12 cellular contexts compared by ENCODE assay signal in the genomic region with DNA sequence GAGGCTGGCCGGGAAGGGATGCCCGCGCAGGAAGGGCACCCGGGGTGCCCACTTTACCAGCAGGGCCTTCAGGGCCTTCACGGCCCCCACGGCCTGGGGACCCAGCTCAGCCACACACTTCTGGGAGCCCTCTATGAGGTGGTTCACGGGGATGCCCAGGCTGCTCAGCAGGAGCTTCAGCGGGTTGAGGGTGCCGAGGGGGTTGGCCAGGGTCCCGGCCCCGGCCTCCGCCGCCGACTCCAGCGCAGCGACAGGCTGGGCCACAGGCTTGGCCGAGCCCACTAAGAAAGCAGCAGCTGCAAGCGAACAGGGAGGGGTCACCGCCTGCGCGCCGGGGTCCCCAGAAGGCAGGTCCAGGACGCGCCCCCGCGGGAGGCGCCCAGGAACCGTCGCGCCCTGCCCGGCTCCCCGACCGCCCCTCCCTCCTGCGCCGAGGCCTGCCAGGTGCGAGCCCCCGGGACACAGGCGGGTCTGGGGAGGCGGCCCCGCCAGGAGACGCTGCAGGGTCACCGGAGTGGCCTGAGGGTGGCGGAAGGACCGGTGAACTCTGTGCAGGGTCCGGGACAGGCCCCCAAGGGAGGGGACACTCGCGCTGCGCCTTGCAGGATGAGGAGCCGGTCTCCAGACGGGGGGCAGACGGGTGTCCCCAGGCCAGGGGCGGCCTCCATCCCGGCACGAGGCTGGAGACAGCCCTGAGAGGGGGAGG. TPM values are rescaled to one million over a fixed set of nuclear protein-coding genes. Genes with fewer than 3 reads are reported as not detected.
DNase-seq lines count a peak whose midpoint lies in the region; ATAC-seq and TF ChIP-seq lines count a peak whose summit lies in the region.
"Had no signal": no experiment of that assay in that cellular context is flagged by ENCODE, and none has a peak within 500 bp of the region (broad histone marks: within the 10 kb centered on the region; RNA-seq: fewer than 3 reads in every experiment).

No MANE protein-coding gene starts in this region.

- TF ChIP-seq CTCF in breast epithelium (IDR thresholded peaks at IDR 0.05) (no peak), MCF 10A (IDR thresholded peaks at IDR 0.05; ENCODE audit: unreplicated experiment) (no peak), mucosa of descending colon (IDR thresholded peaks at IDR 0.05) (no peak), thoracic aorta (IDR thresholded peaks at IDR 0.05) (no peak)

- H3K36me3 Mint-ChIP-seq in MCF 10A (ENCODE audit: insufficient read depth, unreplicated experiment): no peaks in the 10 kb centered on the region
- no peaks in the 10 kb centered on the region for H3K36me3 Mint-ChIP-seq in dendritic cell treated with granulocyte-macrophage colony-stimulating factor and Interleukin-4, amounts not matched to agents 40 ng/mL and 50 ng/mL, for 4 days (ENCODE audit: low read depth)

- H3K36me3 ChIP-seq in breast epithelium (no peaks in the 10 kb centered on the region), mucosa of descending colon (ENCODE audit: low read depth) (no peaks in the 10 kb centered on the region), thoracic aorta (no peaks in the 10 kb centered on the region)

- H3K4me1 ChIP-seq in breast epithelium (peaks cover 0 to 7% of the 10 kb centered on the region in 2 donors), mucosa of descending colon (ENCODE audit: low read depth) (no peaks in the 10 kb centered on the region), thoracic aorta (ENCODE audit: control insufficient read depth in 1 of 2, low read depth in 2 of 2) (no peaks in the 10 kb centered on the region)

- H3K9me3 ChIP-seq in breast epithelium: no peaks in the 10 kb centered on the region
- H3K9me3 ChIP-seq in mucosa of descending colon: no peaks in the 10 kb centered on the region
- no peaks in the 10 kb centered on the region for H3K9me3 ChIP-seq in thoracic aorta

- BruUV-seq in MCF 10A (replicated peaks; lab: Mats Ljungman, UMichigan): no TSS peak

- no peak for TF ChIP-seq POLR2A in breast epithelium (IDR thresholded peaks at IDR 0.05)

- H3K4me3 ChIP-seq in breast epithelium (peak overlapping the region in 2 of 3 donors; percentile 43 to 64), mucosa of descending colon (no peak overlapping the region), thoracic aorta (peak overlapping the region; percentile 35)

- H3K9me3 Mint-ChIP-seq in MCF 10A (ENCODE audit: unreplicated experiment): no peaks in the 10 kb centered on the region
- no peaks in the 10 kb centered on the region for H3K9me3 Mint-ChIP-seq in dendritic cell treated with granulocyte-macrophage colony-stimulating factor and Interleukin-4, amounts not matched to agents 40 ng/mL and 50 ng/mL, for 4 days
- H3K9me3 Mint-ChIP-seq: T-helper 1 cell treated with Interleukin-12 subunit alpha and Interleukin-12 subunit beta and Interleukin-4 antibody, amounts not matched to agents 30 μg/mL and 1 μg/mL, for 36 hours had no signal

- H3K27ac Mint-ChIP-seq in MCF 10A (ENCODE audit: low read depth, unreplicated experiment): no peak overlapping the region
- no peak overlapping the region for H3K27ac Mint-ChIP-seq in dendritic cell treated with granulocyte-macrophage colony-stimulating factor and Interleukin-4, amounts not matched to agents 40 ng/mL and 50 ng/mL, for 4 days
- H3K27ac Mint-ChIP-seq: T-helper 1 cell treated with Interleukin-12 subunit alpha and Interleukin-12 subunit beta and Interleukin-4 antibody, amounts not matched to agents 30 μg/mL and 1 μg/mL, for 36 hours had no signal

- H3K27me3 ChIP-seq in breast epithelium: peaks cover 0 to 20% of the 10 kb centered on the region in 2 donors
- H3K27me3 ChIP-seq in thoracic aorta (replicated peaks; ENCODE audit: insufficient read depth): peaks cover 5% of the 10 kb centered on the region

- POLR2A ChIA-PET in MCF 10A (lab: Yijun Ruan, JAX): no interaction called here

- DNase-seq in breast epithelium (ENCODE audit: low spot score in 2 of 2) (peak in 1 of 2 donors; percentile 33), MCF 10A (ENCODE audit: unreplicated experiment) (no peak), mucosa of descending colon (no peak), thoracic aorta (ENCODE audit: low spot score) (no peak), NCI-H1105 treated with DMSO at 0.1 percent for 48 hours (lab: John Stamatoyannopoulos, UW) (no peak)
- DNase-seq: NCI-H82; stimulated activated CD8-positive, alpha-beta memory T cell treated with anti-CD3 and anti-CD28 coated beads, Interleukin-4, amount 100 ng/mL, for 48 hours had no signal

- intact Hi-C loops in breast epithelium (cut with DNase I; ENCODE audit: low total_unique reads): no loop called here
- intact Hi-C loops in MCF 10A (cut with micrococcal nuclease): no loop called here
- intact Hi-C loops in dendritic cell treated with granulocyte-macrophage colony-stimulating factor and Interleukin-4, amounts not matched to agents 40 ng/mL and 50 ng/mL, for 4 days (cut with micrococcal nuclease): no loop called here
- intact Hi-C loops in mucosa of descending colon (cut with DNase I, micrococcal nuclease): no loop called here

- peak overlapping the region in 1 of 2 donors; percentile 38 for H3K27ac ChIP-seq in breast epithelium
- H3K27ac ChIP-seq in thoracic aorta: no peak overlapping the region

- ATAC-seq in mucosa of descending colon (peak; percentile 7), thoracic aorta (ENCODE audit: insufficient number of reproducible peaks, low FRiP score, low read depth) (no peak), GM21390 (IDR thresholded peaks at IDR 0.05; ENCODE audit: unreplicated experiment) (no peak), GM18870 (IDR thresholded peaks at IDR 0.05; ENCODE audit: unreplicated experiment) (no peak)

- CTCF ChIA-PET in MCF 10A (lab: Yijun Ruan, JAX): interaction anchor here (0.6 to 1.5 kb wide), 2 partner anchors 12 to 339 kb away, joined by 3 read pairs; no protein-coding TSS in a partner anchor

- H3K27me3 Mint-ChIP-seq in MCF 10A (ENCODE audit: insufficient read depth, unreplicated experiment): peaks cover 46% of the 10 kb centered on the region
- peaks cover 58% of the 10 kb centered on the region for H3K27me3 Mint-ChIP-seq in dendritic cell treated with granulocyte-macrophage colony-stimulating factor and Interleukin-4, amounts not matched to agents 40 ng/mL and 50 ng/mL, for 4 days

- no peak overlapping the region for H3K4me3 Mint-ChIP-seq in MCF 10A (ENCODE audit: unreplicated experiment)
- peak overlapping the region; percentile 35 for H3K4me3 Mint-ChIP-seq in dendritic cell treated with granulocyte-macrophage colony-stimulating factor and Interleukin-4, amounts not matched to agents 40 ng/mL and 50 ng/mL, for 4 days
- H3K4me3 Mint-ChIP-seq: T-helper 1 cell treated with Interleukin-12 subunit alpha and Interleukin-12 subunit beta and Interleukin-4 antibody, amounts not matched to agents 30 μg/mL and 1 μg/mL, for 36 hours had no signal

- H3K4me1 Mint-ChIP-seq in MCF 10A (ENCODE audit: insufficient read depth, unreplicated experiment): no peaks in the 10 kb centered on the region
- H3K4me1 Mint-ChIP-seq in dendritic cell treated with granulocyte-macrophage colony-stimulating factor and Interleukin-4, amounts not matched to agents 40 ng/mL and 50 ng/mL, for 4 days (ENCODE audit: low read depth): peaks cover 21% of the 10 kb centered on the region

RNA-seq across cellular contexts. Expression of gene SCGB3A1, which starts 0.6 kb away (rescaled TPM):
- total RNA-seq in breast epithelium (10 to 100 TPM in 1 of 3 donors, 1 to 10 TPM in 1, not detected in 1; 8.8 to 66.5 TPM), MCF 10A (2022) (not detected in 2 replicates), mucosa of descending colon (not detected), thoracic aorta (not detected)
- total RNA-seq: cerebellum had no signal

RNA-seq across cellular contexts. Expression of gene FLT4, which starts 58.7 kb away (rescaled TPM):
- total RNA-seq in breast epithelium (10 to 100 TPM in 1 of 3 donors, 1 to 10 TPM in 2; 4.3 to 35.7 (median 7.9) TPM), MCF 10A (2022) (not detected in 2 replicates), mucosa of descending colon (1 to 10 TPM; 2.8 to 9.7 (median 6.0) TPM), thoracic aorta (10 to 100 TPM in 1 of 2 donors, 1 to 10 TPM in 1; 4.8 to 10.8 TPM)
